Comparison of ENCODE assay signal across 1 cellular context in the genomic region with DNA sequence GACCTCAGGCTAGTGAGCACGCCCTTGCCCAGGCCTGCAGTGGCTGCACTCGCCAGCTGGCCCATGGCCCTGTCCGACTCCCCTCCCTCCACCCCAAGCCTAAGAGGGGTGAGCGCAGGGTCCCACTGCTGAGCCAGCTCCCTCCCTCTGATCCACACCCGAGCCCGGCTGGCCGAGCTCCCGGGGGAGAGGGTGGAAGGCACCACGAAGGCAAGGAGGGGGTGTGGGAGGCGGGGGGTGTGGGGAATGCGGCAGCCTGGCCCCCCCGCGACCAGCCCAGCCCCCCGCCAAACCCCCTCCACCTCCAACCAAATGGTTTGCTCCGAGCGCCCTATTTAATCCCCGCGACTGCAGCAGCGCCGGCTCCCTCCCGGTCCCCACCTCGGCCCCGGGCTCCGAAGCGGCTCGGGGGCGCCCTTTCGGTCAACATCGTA.
TF ChIP-seq lines count a peak whose summit lies in the region.

A gene with protein sequence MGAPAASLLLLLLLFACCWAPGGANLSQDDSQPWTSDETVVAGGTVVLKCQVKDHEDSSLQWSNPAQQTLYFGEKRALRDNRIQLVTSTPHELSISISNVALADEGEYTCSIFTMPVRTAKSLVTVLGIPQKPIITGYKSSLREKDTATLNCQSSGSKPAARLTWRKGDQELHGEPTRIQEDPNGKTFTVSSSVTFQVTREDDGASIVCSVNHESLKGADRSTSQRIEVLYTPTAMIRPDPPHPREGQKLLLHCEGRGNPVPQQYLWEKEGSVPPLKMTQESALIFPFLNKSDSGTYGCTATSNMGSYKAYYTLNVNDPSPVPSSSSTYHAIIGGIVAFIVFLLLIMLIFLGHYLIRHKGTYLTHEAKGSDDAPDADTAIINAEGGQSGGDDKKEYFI (plus strand): TSS at position 362 of the 434 bp plus-strand sequence. CDS start 151 bp downstream, outside the sequence.

TF ChIP-seq in IMR-90, 13 proteins besides CTCF, POLR2A, EP300 and RAD21:
- TF ChIP-seq BHLHE40 (IDR thresholded peaks at IDR 0.05; ENCODE audit: low read depth, low read length) (no peak), MAFK (IDR thresholded peaks at IDR 0.05; ENCODE audit: low read depth, low read length) (no peak), NFE2L2 (IDR thresholded peaks at IDR 0.05; ENCODE audit: low read depth, low read length) (no peak), CEBPB (IDR thresholded peaks at IDR 0.05; ENCODE audit: low read depth, low read length) (no peak), RFX5 (IDR thresholded peaks at IDR 0.05; ENCODE audit: low read depth, low read length) (no peak), MAZ (IDR thresholded peaks at IDR 0.05; ENCODE audit: borderline replicate concordance, low read depth, low read length) (no peak), FOS (IDR thresholded peaks at IDR 0.05; ENCODE audit: low read depth, low read length) (no peak), SMC3 (IDR thresholded peaks at IDR 0.05; ENCODE audit: low read depth, low read length) (no peak), CHD1 (IDR thresholded peaks at IDR 0.05; ENCODE audit: low read depth, low read length) (no peak), MXI1 (IDR thresholded peaks at IDR 0.05; ENCODE audit: borderline replicate concordance, low read depth, low read length) (no peak)
- TF ChIP-seq, protein P1, sequence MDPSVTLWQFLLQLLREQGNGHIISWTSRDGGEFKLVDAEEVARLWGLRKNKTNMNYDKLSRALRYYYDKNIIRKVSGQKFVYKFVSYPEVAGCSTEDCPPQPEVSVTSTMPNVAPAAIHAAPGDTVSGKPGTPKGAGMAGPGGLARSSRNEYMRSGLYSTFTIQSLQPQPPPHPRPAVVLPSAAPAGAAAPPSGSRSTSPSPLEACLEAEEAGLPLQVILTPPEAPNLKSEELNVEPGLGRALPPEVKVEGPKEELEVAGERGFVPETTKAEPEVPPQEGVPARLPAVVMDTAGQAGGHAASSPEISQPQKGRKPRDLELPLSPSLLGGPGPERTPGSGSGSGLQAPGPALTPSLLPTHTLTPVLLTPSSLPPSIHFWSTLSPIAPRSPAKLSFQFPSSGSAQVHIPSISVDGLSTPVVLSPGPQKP (IDR thresholded peaks at IDR 0.05; ENCODE audit: borderline replicate concordance, low read depth, low read length), result no peak
- TF ChIP-seq, protein P2, sequence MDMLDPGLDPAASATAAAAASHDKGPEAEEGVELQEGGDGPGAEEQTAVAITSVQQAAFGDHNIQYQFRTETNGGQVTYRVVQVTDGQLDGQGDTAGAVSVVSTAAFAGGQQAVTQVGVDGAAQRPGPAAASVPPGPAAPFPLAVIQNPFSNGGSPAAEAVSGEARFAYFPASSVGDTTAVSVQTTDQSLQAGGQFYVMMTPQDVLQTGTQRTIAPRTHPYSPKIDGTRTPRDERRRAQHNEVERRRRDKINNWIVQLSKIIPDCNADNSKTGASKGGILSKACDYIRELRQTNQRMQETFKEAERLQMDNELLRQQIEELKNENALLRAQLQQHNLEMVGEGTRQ (IDR thresholded peaks at IDR 0.05; ENCODE audit: low read depth, low read length), result no peak
